Comparison of ENCODE assay signal across 24 cellular contexts in the genomic region with DNA sequence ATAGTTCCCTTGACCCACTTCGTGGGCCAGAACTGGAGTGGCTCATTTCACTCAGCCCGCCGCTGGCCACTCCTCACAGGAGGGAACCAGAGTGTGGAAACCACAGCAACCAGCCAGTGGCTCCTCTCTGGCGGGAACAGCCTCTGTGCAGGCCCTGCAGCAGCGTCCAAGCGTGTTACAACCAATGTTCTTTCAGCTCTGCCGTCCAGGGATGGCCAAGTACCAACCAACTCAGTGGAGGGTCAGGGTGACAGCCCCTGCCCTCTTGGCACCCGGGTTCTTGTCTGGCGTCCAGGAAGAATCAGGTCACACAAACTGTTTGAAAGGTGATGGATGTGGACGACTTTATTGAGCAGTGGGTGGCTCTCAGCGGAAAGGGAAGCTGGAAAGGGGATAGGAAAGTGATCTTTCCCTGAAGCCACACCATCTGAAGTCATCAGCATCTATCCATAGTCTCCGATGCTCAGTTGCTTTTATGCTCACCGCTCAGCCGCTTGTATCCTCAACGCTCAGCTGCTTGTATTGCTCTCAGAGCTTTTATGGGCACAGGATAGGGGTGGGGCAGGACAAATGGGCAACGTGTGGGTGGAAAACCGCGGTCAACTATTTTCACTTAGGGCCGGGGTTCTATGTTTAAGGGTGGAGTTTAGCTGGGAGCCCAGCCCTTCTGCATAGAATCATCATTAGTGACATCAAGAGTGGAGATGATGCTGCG.
"Had no signal": no experiment of that assay in that cellular context is flagged by ENCODE, and none has a peak within 500 bp of the region (broad histone marks: within the 10 kb centered on the region; RNA-seq: fewer than 3 reads in every experiment).

No MANE protein-coding gene starts in this region.

- FAIRE-seq: endothelial cell of umbilical vein, islet of Langerhans, urothelium cell line had no signal

- H3K4me3 ChIP-seq: colonic mucosa, esophagus squamous epithelium, heart right ventricle, left ventricle myocardium inferior, lower lobe of right lung, mucosa of descending colon, prostate gland, right atrium auricular region, thoracic aorta, tibial nerve, upper lobe of left lung had no signal

- H3K9me3 ChIP-seq: colonic mucosa, esophagus squamous epithelium, heart right ventricle, left ventricle myocardium inferior, lower lobe of right lung, mucosa of descending colon, prostate gland, right atrium auricular region, thoracic aorta, tibial nerve, upper lobe of left lung had no signal

- H3K27me3 ChIP-seq: colonic mucosa, right atrium auricular region, upper lobe of left lung had no signal

- H3K4me1 ChIP-seq: colonic mucosa, lower lobe of right lung, prostate gland, right atrium auricular region, tibial nerve, upper lobe of left lung had no signal

- ATAC-seq: heart right ventricle; left colon; lower lobe of right lung; mucosa of descending colon; natural killer cell treated with Interleukin-12 subunit alpha and Interleukin-12 subunit beta and Interleukin-15 and Interleukin-18, amount 100 ng/mL, for 72 hours; sciatic nerve; stimulated activated naive B cell treated with anti-CD40 and anti-IgM and Interleukin-4, amounts not matched to agents 10 μg/mL and 1 μg/mL and 100 μg/mL, for 72 hours had no signal

- H3K36me3 ChIP-seq: colonic mucosa, esophagus squamous epithelium, heart right ventricle, left ventricle myocardium inferior, lower lobe of right lung, prostate gland, right atrium auricular region, thoracic aorta, tibial nerve, upper lobe of left lung had no signal

- H3K27ac ChIP-seq: colonic mucosa, esophagus squamous epithelium, heart right ventricle, left ventricle myocardium inferior, lower lobe of right lung, prostate gland, right atrium auricular region, thoracic aorta, tibial nerve, upper lobe of left lung had no signal

- DNase-seq: colonic mucosa; effector memory CD4-positive, alpha-beta T cell; esophagus squamous epithelium; foreskin melanocyte; glutamatergic neuron; heart right ventricle; hippocampal formation; kidney glomerular epithelial cell; left colon; left ventricle myocardium inferior; lower lobe of right lung; mucosa of descending colon; naive B cell; stimulated activated naive B cell treated with anti-CD40 and anti-IgM and Interleukin-4, amounts not matched to agents 10 μg/mL and 1 μg/mL and 100 μg/mL, for 72 hours; upper lobe of left lung had no signal
